ENCODE assay signal across 8 cellular contexts in genomic region chr12:52121848-52122838, GRCh38. TPM values are rescaled to one million over a fixed set of nuclear protein-coding genes. Genes with fewer than 3 reads are reported as not detected.
A peak's percentile ranks its signal among the peaks of the same experiment; 100 is the strongest.
DNase-seq lines count a peak whose midpoint lies in the region; ATAC-seq, FAIRE-seq and TF ChIP-seq lines count a peak whose summit lies in the region.

No MANE protein-coding gene starts in this region.

- no peaks in the 10 kb centered on the region for H3K9me3 Mint-ChIP-seq in activated CD8-positive, alpha-beta T cell treated with anti-CD3 and anti-CD28 coated beads for 36 hours
- no peaks in the 10 kb centered on the region for H3K9me3 Mint-ChIP-seq in effector memory CD8-positive, alpha-beta T cell
- no peaks in the 10 kb centered on the region for H3K9me3 Mint-ChIP-seq in mesothelial cell of epicardium

- ATAC-seq in activated CD8-positive, alpha-beta T cell treated with anti-CD3 and anti-CD28 coated beads for 36 hours, result no peak
- ATAC-seq in effector memory CD8-positive, alpha-beta T cell (replicated peaks), result peak; percentile 43
- no peak for ATAC-seq in GM18519 (IDR thresholded peaks at IDR 0.05; ENCODE audit: low FRiP score, unreplicated experiment)

- peaks cover 15% of the 10 kb centered on the region for H3K4me1 Mint-ChIP-seq in activated CD8-positive, alpha-beta T cell treated with anti-CD3 and anti-CD28 coated beads for 36 hours (ENCODE audit: low read depth)
- peaks cover 0 to 5% of the 10 kb centered on the region in 2 donors for H3K4me1 Mint-ChIP-seq in effector memory CD8-positive, alpha-beta T cell (ENCODE audit: low read depth in 2 of 2)
- peaks cover 7% of the 10 kb centered on the region for H3K4me1 Mint-ChIP-seq in mesothelial cell of epicardium

- TF ChIP-seq CTCF in activated CD8-positive, alpha-beta T cell treated with anti-CD3 and anti-CD28 coated beads for 36 hours (IDR thresholded peaks at IDR 0.05), result peak; percentile 92
- peak; percentile 85 for TF ChIP-seq CTCF in mesothelial cell of epicardium (IDR thresholded peaks at IDR 0.05; ENCODE audit: unreplicated experiment)

- H3K27me3 Mint-ChIP-seq in activated CD8-positive, alpha-beta T cell treated with anti-CD3 and anti-CD28 coated beads for 36 hours, result peaks cover 30% of the 10 kb centered on the region
- peaks cover 43 to 79% of the 10 kb centered on the region in 2 donors for H3K27me3 Mint-ChIP-seq in effector memory CD8-positive, alpha-beta T cell
- peaks cover 18% of the 10 kb centered on the region for H3K27me3 Mint-ChIP-seq in mesothelial cell of epicardium (ENCODE audit: low read depth)

- POLR2A ChIA-PET in activated CD8-positive, alpha-beta T cell treated with anti-CD3 and anti-CD28 coated beads for 36 hours (lab: Charles Lee), result interaction anchor here (1.0 kb wide), 1 partner anchor 99 kb away, joined by 3 read pairs; no protein-coding TSS in a partner anchor

- peak; percentile 73 for DNase-seq in 8988T
- peak; percentile 57 for DNase-seq in GM19239 (ENCODE audit: insufficient read length, low spot score)
- DNase-seq in NCI-H510A treated with DMSO at 0.1 percent for 48 hours (lab: John Stamatoyannopoulos, UW), result peak; percentile 80
- DNase-seq in activated CD8-positive, alpha-beta T cell treated with anti-CD3 and anti-CD28 coated beads for 36 hours, result peak; percentile 78
- peak; percentile 46 to 50 (median 49) for DNase-seq in effector memory CD8-positive, alpha-beta T cell
- peak; percentile 55 to 83 for DNase-seq in mesothelial cell of epicardium (ENCODE audit: low spot score in 2 of 2, unreplicated experiment in 2 of 2)
- peak; percentile 25 to 43 for DNase-seq in stimulated activated CD8-positive, alpha-beta memory T cell treated with anti-CD3 and anti-CD28 coated beads, Interleukin-4, amount 100 ng/mL, for 4 hours (ENCODE audit: low read depth in 2 of 2, low spot score in 1 of 2)

- H3K4me3 Mint-ChIP-seq in activated CD8-positive, alpha-beta T cell treated with anti-CD3 and anti-CD28 coated beads for 36 hours, result no peak overlapping the region
- no peak overlapping the region for H3K4me3 Mint-ChIP-seq in effector memory CD8-positive, alpha-beta T cell
- no peak overlapping the region for H3K4me3 Mint-ChIP-seq in mesothelial cell of epicardium

- CTCF ChIA-PET in activated CD8-positive, alpha-beta T cell treated with anti-CD3 and anti-CD28 coated beads for 36 hours (lab: Charles Lee), result interaction anchor here (0.6 to 10.9 kb wide), 25 partner anchors 11 to 756 kb away, joined by 3 to 313 read pairs (median 4); no protein-coding TSS in a partner anchor

- H3K27ac Mint-ChIP-seq in activated CD8-positive, alpha-beta T cell treated with anti-CD3 and anti-CD28 coated beads for 36 hours, result no peak overlapping the region
- no peak overlapping the region for H3K27ac Mint-ChIP-seq in effector memory CD8-positive, alpha-beta T cell
- no peak overlapping the region for H3K27ac Mint-ChIP-seq in mesothelial cell of epicardium

- intact Hi-C loops in activated CD8-positive, alpha-beta T cell treated with anti-CD3 and anti-CD28 coated beads for 36 hours (cut with micrococcal nuclease), result loop anchor here (5.0 kb wide), 1 partner anchor 95 kb away; no protein-coding TSS in a partner anchor

- FAIRE-seq in GM19239 (lab: Jason Lieb, UNC), result peak; percentile 89

- no peaks in the 10 kb centered on the region for H3K36me3 Mint-ChIP-seq in activated CD8-positive, alpha-beta T cell treated with anti-CD3 and anti-CD28 coated beads for 36 hours (ENCODE audit: low read depth)
- no peaks in the 10 kb centered on the region for H3K36me3 Mint-ChIP-seq in effector memory CD8-positive, alpha-beta T cell (ENCODE audit: insufficient read depth)
- H3K36me3 Mint-ChIP-seq in mesothelial cell of epicardium, result no peaks in the 10 kb centered on the region

RNA-seq across cellular contexts. Expression of gene SMIM41, which starts 42.6 kb away (rescaled TPM):
- total RNA-seq in activated CD8-positive, alpha-beta T cell treated with anti-CD3 and anti-CD28 coated beads for 36 hours, result not detected
- total RNA-seq in mesothelial cell of epicardium, result 0.16 TPM in 1 of 3 replicates, not detected in the others

RNA-seq across cellular contexts. Expression of gene ATG101, which starts 52.4 kb away (rescaled TPM):
- 10 to 100 TPM; 25.6 to 28.4 TPM for total RNA-seq in activated CD8-positive, alpha-beta T cell treated with anti-CD3 and anti-CD28 coated beads for 36 hours
- 29.4 to 32.8 TPM (median 32.6 TPM) in 3 replicates for total RNA-seq in mesothelial cell of epicardium
